In genomic region chr22:45602824-45603301, GRCh38 we compare ENCODE assay signal across 10 cellular contexts.
A peak's percentile ranks its signal among the peaks of the same experiment; 100 is the strongest.
DNase-seq lines count a peak whose midpoint lies in the region; ATAC-seq and TF ChIP-seq lines count a peak whose summit lies in the region.
"Had no signal": no experiment of that assay in that cellular context is flagged by ENCODE, and none has a peak within 500 bp of the region (broad histone marks: within the 10 kb centered on the region; RNA-seq: fewer than 3 reads in every experiment).

No MANE protein-coding gene starts in this region.

- CTCF ChIA-PET in AG04449 (lab: Yijun Ruan, JAX) (interaction anchor here (0.6 to 4.3 kb wide), 4 partner anchors 17 to 49 kb away, joined by 3 to 24 read pairs (median 4); no protein-coding TSS in a partner anchor), Panc1 (lab: Charles Lee) (no interaction called here)

- H3K36me3 ChIP-seq in Panc1 (ENCODE audit: control insufficient read depth, insufficient read depth, low read length): no peaks in the 10 kb centered on the region
- no peaks in the 10 kb centered on the region for H3K36me3 ChIP-seq in effector memory CD4-positive, alpha-beta T cell (ENCODE audit: control insufficient read depth, insufficient read depth, low read length)

- H3K4me1 Mint-ChIP-seq in T-helper 2 cell treated with Interferon-gamma antibody and Interleukin-4, amounts not matched to agents 5 μg/mL and 100 μg/mL, for 36 hours (ENCODE audit: low read depth): no peaks in the 10 kb centered on the region
- H3K4me1 Mint-ChIP-seq in activated T-helper 17 cell treated with anti-CD3 and anti-CD28 coated beads, Interleukin-2, amount 50 U/mL, for 72 hours: peaks cover 4% of the 10 kb centered on the region

- ATAC-seq in Panc1 (0 out of 2 replicates have a peak, but pooled peaks have one; percentile 56), HG02938 (IDR thresholded peaks at IDR 0.05; ENCODE audit: unreplicated experiment) (no peak)
- ATAC-seq in activated T-helper 17 cell treated with anti-CD3 and anti-CD28 coated beads, Interleukin-2, amount 50 U/mL, for 72 hours (replicated peaks): no peak
- ATAC-seq: mucosa of descending colon had no signal

- BruUV-seq in Panc1 (replicated peaks; lab: Mats Ljungman, UMichigan): no TSS peak

- H3K36me3 Mint-ChIP-seq in T-helper 2 cell treated with Interferon-gamma antibody and Interleukin-4, amounts not matched to agents 5 μg/mL and 100 μg/mL, for 36 hours (ENCODE audit: low read depth): no peaks in the 10 kb centered on the region
- H3K36me3 Mint-ChIP-seq in activated T-helper 17 cell treated with anti-CD3 and anti-CD28 coated beads, Interleukin-2, amount 50 U/mL, for 72 hours (ENCODE audit: low read depth): no peaks in the 10 kb centered on the region

- H3K27me3 Mint-ChIP-seq in T-helper 2 cell treated with Interferon-gamma antibody and Interleukin-4, amounts not matched to agents 5 μg/mL and 100 μg/mL, for 36 hours (ENCODE audit: low read depth): peaks cover 2% of the 10 kb centered on the region
- no peaks in the 10 kb centered on the region for H3K27me3 Mint-ChIP-seq in activated T-helper 17 cell treated with anti-CD3 and anti-CD28 coated beads, Interleukin-2, amount 50 U/mL, for 72 hours
- H3K27me3 Mint-ChIP-seq: brain had no signal

- no peak overlapping the region for H3K27ac ChIP-seq in Panc1 (ENCODE audit: low read length)
- H3K27ac ChIP-seq in effector memory CD4-positive, alpha-beta T cell (ENCODE audit: insufficient read depth, low read length, poor library complexity, severe bottlenecking): no peak overlapping the region

- no peak for DNase-seq in AG04449 (ENCODE audit: low read depth, low spot score)
- peak; percentile 63 for DNase-seq in H4 (ENCODE audit: low spot score)
- DNase-seq in Panc1 (ENCODE audit: low read depth, low spot score): no peak
- DNase-seq in fibroblast of the conjunctiva (ENCODE audit: low read depth): peak; percentile 43
- DNase-seq in effector memory CD4-positive, alpha-beta T cell: no peak
- no peak for DNase-seq in T-helper 2 cell treated with Interferon-gamma antibody and Interleukin-4, amounts not matched to agents 5 μg/mL and 100 μg/mL, for 36 hours (ENCODE audit: low spot score)

- no peak overlapping the region for H3K27ac Mint-ChIP-seq in T-helper 2 cell treated with Interferon-gamma antibody and Interleukin-4, amounts not matched to agents 5 μg/mL and 100 μg/mL, for 36 hours
- no peak overlapping the region for H3K27ac Mint-ChIP-seq in activated T-helper 17 cell treated with anti-CD3 and anti-CD28 coated beads, Interleukin-2, amount 50 U/mL, for 72 hours

- no peak for TF ChIP-seq CTCF in AG04449 (IDR thresholded peaks at IDR 0.05; ENCODE audit: insufficient read depth, low read length, missing control alignments)
- no peak for TF ChIP-seq CTCF in Panc1 (IDR thresholded peaks at IDR 0.05)

- H3K9me3 ChIP-seq in Panc1 (ENCODE audit: control insufficient read depth, insufficient read depth, low read depth, low read length): no peaks in the 10 kb centered on the region
- H3K9me3 ChIP-seq in effector memory CD4-positive, alpha-beta T cell (ENCODE audit: control insufficient read depth, low read length): no peaks in the 10 kb centered on the region
- H3K9me3 ChIP-seq: mucosa of descending colon had no signal

- no peak overlapping the region for H3K4me3 Mint-ChIP-seq in T-helper 2 cell treated with Interferon-gamma antibody and Interleukin-4, amounts not matched to agents 5 μg/mL and 100 μg/mL, for 36 hours
- H3K4me3 Mint-ChIP-seq in activated T-helper 17 cell treated with anti-CD3 and anti-CD28 coated beads, Interleukin-2, amount 50 U/mL, for 72 hours: no peak overlapping the region
- H3K4me3 Mint-ChIP-seq: brain had no signal

- H3K27me3 ChIP-seq in Panc1 (ENCODE audit: control insufficient read depth, insufficient read depth, low read length): no peaks in the 10 kb centered on the region
- H3K27me3 ChIP-seq in effector memory CD4-positive, alpha-beta T cell (replicated peaks; ENCODE audit: control insufficient read depth, insufficient read depth, low read length, poor library complexity, severe bottlenecking): no peaks in the 10 kb centered on the region

- in situ Hi-C loops in Panc1 (cut with HindIII; ENCODE audit: low pct_unique_long_range_greater_than_20kb, low sequenced_read_pairs): no loop called here

- no peaks in the 10 kb centered on the region for H3K4me1 ChIP-seq in Panc1 (ENCODE audit: control insufficient read depth, insufficient read depth, low read length)
- no peaks in the 10 kb centered on the region for H3K4me1 ChIP-seq in effector memory CD4-positive, alpha-beta T cell (ENCODE audit: control insufficient read depth, insufficient read depth, low read length, poor library complexity, severe bottlenecking)

- peak overlapping the region; percentile 43 for H3K4me3 ChIP-seq in AG04449 (ENCODE audit: low read depth, low read length)
- no peak overlapping the region for H3K4me3 ChIP-seq in Panc1 (ENCODE audit: low read depth in 2 of 2, low read length in 2 of 2)
- H3K4me3 ChIP-seq in effector memory CD4-positive, alpha-beta T cell (ENCODE audit: insufficient read depth, low read depth, low read length, poor library complexity, severe bottlenecking): no peak overlapping the region
- H3K4me3 ChIP-seq: mucosa of descending colon had no signal

- intact Hi-C loops in Panc1 (cut with micrococcal nuclease; ENCODE audit: unreplicated experiment): no loop called here

- no peaks in the 10 kb centered on the region for H3K9me3 Mint-ChIP-seq in T-helper 2 cell treated with Interferon-gamma antibody and Interleukin-4, amounts not matched to agents 5 μg/mL and 100 μg/mL, for 36 hours
- H3K9me3 Mint-ChIP-seq in activated T-helper 17 cell treated with anti-CD3 and anti-CD28 coated beads, Interleukin-2, amount 50 U/mL, for 72 hours: no peaks in the 10 kb centered on the region
- H3K9me3 Mint-ChIP-seq: brain had no signal

- POLR2A ChIA-PET in AG04449 (lab: Yijun Ruan, JAX): no interaction called here
- POLR2A ChIA-PET in Panc1 (lab: Charles Lee): interaction anchor here (0.6 kb wide), 2 partner anchors 13 to 14 kb away, joined by 4 to 6 read pairs; no protein-coding TSS in a partner anchor

Comparison
In these comparisons a context has a peak if more than half of its experiments do, and no peak if none do; other contexts are left out.
1. DNase-seq: peak in H4 (single experiment) and fibroblast of the conjunctiva (single experiment); none in AG04449 (single experiment), Panc1 (single experiment), effector memory CD4-positive, alpha-beta T cell (0 of 3) and T-helper 2 cell treated with Interferon-gamma antibody and Interleukin-4, amounts not matched to agents 5 μg/mL and 100 μg/mL, for 36 hours (single experiment).